Comparison of ENCODE assay signal across 9 cellular contexts in the genomic region with DNA sequence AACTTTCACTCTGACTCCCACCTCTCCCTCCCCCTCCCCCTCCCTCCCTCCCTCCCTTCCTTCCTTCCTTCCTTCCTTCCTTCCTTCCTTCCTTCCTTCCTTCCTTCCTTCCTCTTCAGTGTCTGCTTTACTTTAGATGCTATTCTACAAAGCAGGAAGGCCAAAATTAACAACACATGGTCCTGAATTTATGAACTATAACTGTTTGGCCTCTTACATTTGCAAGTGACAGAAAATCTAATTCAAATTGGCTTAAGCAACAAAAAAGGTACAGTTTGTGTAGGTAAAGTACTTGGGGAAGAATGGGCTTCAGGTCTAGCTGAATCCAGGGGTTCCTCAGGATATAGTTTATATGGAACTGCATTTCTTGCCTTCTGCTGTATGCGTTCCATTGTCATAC.
"Had no signal": no experiment of that assay in that cellular context is flagged by ENCODE, and none has a peak within 500 bp of the region (broad histone marks: within the 10 kb centered on the region; RNA-seq: fewer than 3 reads in every experiment).

No MANE protein-coding gene starts in this region.

- ATAC-seq: GM23338, HCT116 had no signal

- H3K9ac ChIP-seq: GM23248 had no signal

- H3K4me1 Mint-ChIP-seq: GM23338, H9 had no signal

- H3K27ac Mint-ChIP-seq: GM23338, H9, HFFc6 had no signal

- H3K4me1 ChIP-seq: HAP-1 had no signal

- H3K4me2 ChIP-seq: GM23338 had no signal

- H3K9me3 ChIP-seq: HAP-1 had no signal

- H3K36me3 ChIP-seq: HAP-1 had no signal

- H3K4me3 ChIP-seq: GM23248, GM23338, HAP-1 had no signal

- H3K27ac ChIP-seq: GM23248 had no signal

- H3K4me3 Mint-ChIP-seq: GM23338, H9, HFFc6 had no signal

- H2AFZ ChIP-seq: GM23248, GM23338 had no signal

- DNase-seq: GM23248, GOT3, H7, H9, HCEC 1CT, HFFc6 had no signal
